Comparison of ENCODE assay signal across 9 cellular contexts in the genomic region with DNA sequence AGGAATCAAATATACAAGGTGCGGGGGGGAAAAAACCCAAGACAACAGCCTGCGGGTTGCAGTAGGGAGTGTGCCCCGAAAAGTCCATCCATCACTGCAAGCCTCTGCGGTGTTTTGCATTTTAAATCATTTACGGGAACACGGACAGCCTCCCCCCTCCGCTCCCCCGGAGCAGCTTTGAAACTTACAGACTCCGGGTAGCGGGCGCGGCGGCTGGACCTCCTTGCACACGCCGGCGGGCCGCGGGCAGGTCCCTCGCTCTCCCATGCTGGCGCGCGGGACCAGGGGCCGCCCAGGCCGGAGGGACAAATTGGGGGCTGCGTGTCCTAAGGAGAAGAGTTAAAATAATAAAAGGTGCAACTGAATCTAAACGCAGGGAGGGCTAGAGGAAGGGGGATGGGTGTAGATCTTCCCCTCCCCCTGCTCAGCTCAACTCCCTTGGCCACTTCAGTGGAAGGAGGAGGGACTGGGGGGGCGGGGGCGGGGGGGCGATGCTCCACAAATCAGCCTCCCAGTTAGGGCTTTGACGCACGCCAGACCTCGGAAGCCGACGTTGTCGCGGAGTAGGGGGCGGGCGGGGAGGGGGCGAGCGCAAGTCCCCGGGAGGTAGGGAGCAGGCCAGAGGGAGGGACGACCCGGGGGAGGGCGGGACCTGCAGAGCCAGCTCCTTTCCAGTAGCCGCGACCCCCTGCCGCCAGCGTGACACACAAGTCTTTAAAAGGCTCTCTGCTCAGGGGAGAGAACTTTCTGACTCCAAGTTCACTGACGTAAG. TPM values are rescaled to one million over a fixed set of nuclear protein-coding genes. Genes with fewer than 3 reads are reported as not detected.
A peak's percentile ranks its signal among the peaks of the same experiment; 100 is the strongest.
DNase-seq lines count a peak whose midpoint lies in the region; ATAC-seq and TF ChIP-seq lines count a peak whose summit lies in the region.
"Had no signal": no experiment of that assay in that cellular context is flagged by ENCODE, and none has a peak within 500 bp of the region (broad histone marks: within the 10 kb centered on the region; RNA-seq: fewer than 3 reads in every experiment).

A gene (minus strand): TSS at position 349 of the 772 bp plus-strand sequence. CDS start 1,090 bp downstream, outside the sequence.

- peak within 1 kb of the TSS; percentile 38 to 40 for H3K4me3 Mint-ChIP-seq in effector memory CD8-positive, alpha-beta T cell
- peak within 1 kb of the TSS; percentile 32 for H3K4me3 Mint-ChIP-seq in memory B cell

- H3K36me3 Mint-ChIP-seq in effector memory CD8-positive, alpha-beta T cell (ENCODE audit: insufficient read depth) = no peaks in the 10 kb centered on the region
- H3K36me3 Mint-ChIP-seq in memory B cell = no peaks in the 10 kb centered on the region
- H3K36me3 Mint-ChIP-seq: naive B cell had no signal

- no peak for TF ChIP-seq POLR2A in tibial nerve (IDR thresholded peaks at IDR 0.05)

- H3K27me3 ChIP-seq in tibial nerve = no peaks in the 10 kb centered on the region

- H3K9me3 ChIP-seq in tibial nerve = no peaks in the 10 kb centered on the region

- H3K27me3 Mint-ChIP-seq in effector memory CD8-positive, alpha-beta T cell = peaks cover 37 to 57% of the 10 kb centered on the region in 2 donors
- H3K27me3 Mint-ChIP-seq in memory B cell = peaks cover 6% of the 10 kb centered on the region

- no peak within 1 kb of the TSS for H3K27ac Mint-ChIP-seq in effector memory CD8-positive, alpha-beta T cell
- no peak within 1 kb of the TSS for H3K27ac Mint-ChIP-seq in memory B cell
- H3K27ac Mint-ChIP-seq: naive B cell had no signal

- 1% methylated on average over 43 to 47 of the region's 49 CpGs for WGBS in tibial nerve, 2 donors

- no peak for TF ChIP-seq EP300 in tibial nerve (IDR thresholded peaks at IDR 0.05)

- no peaks in the 10 kb centered on the region for H3K36me3 ChIP-seq in tibial nerve

- DNase-seq in ELF-1 (ENCODE audit: low read depth, low spot score) = peak; percentile 73
- DNase-seq in NCI-H524 (lab: John Stamatoyannopoulos, UW) = peak; percentile 61 to 79
- no peak for DNase-seq in effector memory CD8-positive, alpha-beta T cell
- DNase-seq in memory B cell (ENCODE audit: low spot score in 2 of 2) = no peak
- DNase-seq in tibial nerve (ENCODE audit: low spot score in 2 of 2) = peak; percentile 16 to 33
- no peak for DNase-seq in DMS153 (lab: John Stamatoyannopoulos, UW)
- DNase-seq in SIG-M5 treated with dmso at 0.1 percent for 504 hours (lab: John Stamatoyannopoulos, UW; ENCODE audit: unreplicated experiment) = no peak
- DNase-seq: naive B cell had no signal

- no peaks in the 10 kb centered on the region for H3K9me3 Mint-ChIP-seq in effector memory CD8-positive, alpha-beta T cell
- no peaks in the 10 kb centered on the region for H3K9me3 Mint-ChIP-seq in memory B cell

- no peak for TF ChIP-seq CTCF in tibial nerve (IDR thresholded peaks at IDR 0.05)

- H3K4me1 Mint-ChIP-seq in effector memory CD8-positive, alpha-beta T cell (ENCODE audit: low read depth in 2 of 2) = peaks cover 0 to 2% of the 10 kb centered on the region in 2 donors
- H3K4me1 Mint-ChIP-seq in memory B cell = peaks cover 4% of the 10 kb centered on the region

- H3K27ac ChIP-seq in tibial nerve = peak within 1 kb of the TSS; percentile 8 to 83 (median 50)

- peak within 1 kb of the TSS; percentile 43 to 67 (median 60) for H3K4me3 ChIP-seq in tibial nerve

- peaks cover 0 to 23% (median 0%) of the 10 kb centered on the region in 4 donors for H3K4me1 ChIP-seq in tibial nerve

- peak; percentile 19 for ATAC-seq in effector memory CD8-positive, alpha-beta T cell (replicated peaks)
- no peak for ATAC-seq in memory B cell (ENCODE audit: low read depth)
- ATAC-seq in GM21619 (IDR thresholded peaks at IDR 0.05; ENCODE audit: unreplicated experiment) = no peak

RNA-seq across cellular contexts. Expression of the gene that starts here (rescaled TPM):
- 10 to 100 TPM in 2 of 4 donors, 1 to 10 TPM in 2; 7.4 to 19.5 (median 12.9) TPM for total RNA-seq in tibial nerve

Comparison
In these comparisons a context has a peak if more than half of its experiments do, and no peak if none do; other contexts are left out.
1. DNase-seq: peak in ELF-1 (single experiment), NCI-H524 (2 of 2) and tibial nerve (2 of 2); none in effector memory CD8-positive, alpha-beta T cell (0 of 3), memory B cell (0 of 2), DMS153 (single experiment) and SIG-M5 treated with dmso at 0.1 percent for 504 hours (single experiment).